ENCODE assay signal across 8 cellular contexts in genomic region chr17:48907713-48908046, GRCh38. TPM values are rescaled to one million over a fixed set of nuclear protein-coding genes. Genes with fewer than 3 reads are reported as not detected.
DNase-seq lines count a peak whose midpoint lies in the region; ATAC-seq, FAIRE-seq and TF ChIP-seq lines count a peak whose summit lies in the region.

No MANE protein-coding gene starts in this region.

- H4K20me1 ChIP-seq in keratinocyte (ENCODE audit: control insufficient read depth, extremely low read depth, insufficient read depth, low read length): no peaks in the 10 kb centered on the region

- H2AFZ ChIP-seq in keratinocyte (ENCODE audit: control insufficient read depth, low read length): peak overlapping the region; percentile 96

- H3K36me3 ChIP-seq in ES-I3 (ENCODE audit: insufficient read depth, low read length): peaks cover 24% of the 10 kb centered on the region
- H3K36me3 ChIP-seq in ascending aorta: peaks cover 0 to 11% of the 10 kb centered on the region in 2 donors
- peaks cover 8 to 14% of the 10 kb centered on the region in 2 experiments for H3K36me3 ChIP-seq in keratinocyte (ENCODE audit: control insufficient read depth in 2 of 2, extremely low read depth in 1 of 2, insufficient read depth in 2 of 2, low read length in 2 of 2)

- peaks cover 14% of the 10 kb centered on the region for H3K4me1 ChIP-seq in ES-I3 (ENCODE audit: insufficient read depth, low read length)
- H3K4me1 ChIP-seq in ascending aorta: peaks cover 0 to 24% of the 10 kb centered on the region in 2 donors
- peaks cover 17% of the 10 kb centered on the region for H3K4me1 ChIP-seq in keratinocyte (ENCODE audit: control insufficient read depth, extremely low read depth, insufficient read depth, low read length)

- FAIRE-seq in keratinocyte (lab: Jason Lieb, UNC): no peak

- DNase-seq in Kasumi-1 (lab: John Stamatoyannopoulos, UW) (peak; percentile 70 to 89), ascending aorta (ENCODE audit: low spot score in 2 of 2) (no peak), keratinocyte (ENCODE audit: low read depth, low spot score) (no peak), stromal cell of bone marrow (ENCODE audit: low read depth) (peak; percentile 45), pons (ENCODE audit: low spot score) (no peak), EL (no peak)

- no peak for ATAC-seq in GM21723 (IDR thresholded peaks at IDR 0.05; ENCODE audit: unreplicated experiment)

- no peaks in the 10 kb centered on the region for H3K9me3 ChIP-seq in ES-I3 (ENCODE audit: control insufficient read depth, insufficient read depth, low read length)
- H3K9me3 ChIP-seq in ascending aorta: no peaks in the 10 kb centered on the region
- H3K9me3 ChIP-seq in keratinocyte (ENCODE audit: control insufficient read depth, low read depth, low read length): no peaks in the 10 kb centered on the region

- H3K27ac ChIP-seq in ascending aorta: peak overlapping the region; percentile 86 to 96
- H3K27ac ChIP-seq in keratinocyte (ENCODE audit: control insufficient read depth, insufficient read depth, low read length): peak overlapping the region; percentile 97

- intact Hi-C loops in ascending aorta (cut with DNase I): loop anchor here (1.0 to 2.0 kb wide), 2 partner anchors 15 to 37 kb away; partner anchors contain the start of genes ATP5MC1 and SNF8

- H3K9me1 ChIP-seq in keratinocyte (ENCODE audit: control insufficient read depth, extremely low read depth, insufficient read depth, low read length): no peaks in the 10 kb centered on the region

- H3K4me2 ChIP-seq in keratinocyte (ENCODE audit: control insufficient read depth, extremely low read depth, insufficient read depth, low read depth, low read length): peak overlapping the region; percentile 76

- H3K4me3 ChIP-seq in ascending aorta: peak overlapping the region; percentile 75 to 99
- peak overlapping the region; percentile 68 to 78 (median 76) for H3K4me3 ChIP-seq in keratinocyte (ENCODE audit: control insufficient read depth in 2 of 3, extremely low read depth in 1 of 3, insufficient read depth in 2 of 3, low read depth in 1 of 3, low read length in 3 of 3)

- peaks cover 37% of the 10 kb centered on the region for H3K79me2 ChIP-seq in keratinocyte (ENCODE audit: control insufficient read depth, insufficient read depth, low read length)

- dilution Hi-C loops in keratinocyte (cut with MboI; ENCODE audit: extremely low pct_ligation_motif_present, low sequenced_read_pairs): no loop called here

- no peaks in the 10 kb centered on the region for H3K27me3 ChIP-seq in ascending aorta
- no peaks in the 10 kb centered on the region for H3K27me3 ChIP-seq in keratinocyte (ENCODE audit: control insufficient read depth, extremely low read depth, insufficient read depth, low read length)

- H3K9ac ChIP-seq in ES-I3 (ENCODE audit: low read depth, low read length): peak overlapping the region; percentile 55
- H3K9ac ChIP-seq in keratinocyte (ENCODE audit: control insufficient read depth, extremely low read depth, insufficient read depth, low read length): peak overlapping the region; percentile 91

- TF ChIP-seq CTCF in ascending aorta (IDR thresholded peaks at IDR 0.05) (no peak), keratinocyte (optimal IDR thresholded peaks at IDR 0.05 in 1 of 3, IDR thresholded peaks at IDR 0.05 in 1 of 3, conservative IDR thresholded peaks at IDR 0.05 in 1 of 3; ENCODE audit: extremely low read depth in 1 of 3, insufficient read depth in 2 of 3, low read length in 3 of 3) (no peak)

RNA-seq across cellular contexts. Expression of gene UBE2Z, which starts 0.5 kb away (rescaled TPM):
- 68.8 TPM for total RNA-seq in ascending aorta
- 132 to 163 TPM (median 140 TPM) in 3 replicates for polyA plus RNA-seq in keratinocyte
- 88.0 TPM for polyA plus RNA-seq in keratinocyte (2011; ENCODE audit: low read depth)
- 139 and 170 TPM in 2 replicates for polyA plus RNA-seq in keratinocyte (2011; cell fraction: cytosol; rRNA removed)
- 191 and 193 TPM in 2 replicates for polyA plus RNA-seq in keratinocyte (2011; cell fraction: nucleus; rRNA removed)
- 85.9 and 89.9 TPM in 2 replicates for polyA plus RNA-seq in keratinocyte (2012; ENCODE audit: low replicate concordance)
- polyA minus RNA-seq in keratinocyte: 113 to 192 TPM (median 147 TPM) in 3 replicates
- 125 TPM for polyA minus RNA-seq in keratinocyte (2011; cell fraction: cytosol; rRNA and poly(A)+ RNA removed)
- 89.7 and 127 TPM in 2 replicates for polyA minus RNA-seq in keratinocyte (2011; cell fraction: nucleus; rRNA and poly(A)+ RNA removed)

RNA-seq across cellular contexts. Expression of gene ATP5MC1, which starts 15.1 kb away (rescaled TPM):
- total RNA-seq in ascending aorta: 173 TPM
- polyA plus RNA-seq in keratinocyte: 299 to 434 TPM (median 355 TPM) in 3 replicates
- 9.0 TPM for polyA plus RNA-seq in keratinocyte (2011; ENCODE audit: low read depth)
- 265 TPM in 2 replicates for polyA plus RNA-seq in keratinocyte (2011; cell fraction: cytosol; rRNA removed)
- polyA plus RNA-seq in keratinocyte (2011; cell fraction: nucleus; rRNA removed): 146 and 163 TPM in 2 replicates
- polyA plus RNA-seq in keratinocyte (2012; ENCODE audit: low replicate concordance): 162 and 277 TPM in 2 replicates
- polyA minus RNA-seq in keratinocyte: 129 to 194 TPM (median 166 TPM) in 3 replicates
- 106 TPM for polyA minus RNA-seq in keratinocyte (2011; cell fraction: cytosol; rRNA and poly(A)+ RNA removed)
- 26.8 and 28.2 TPM in 2 replicates for polyA minus RNA-seq in keratinocyte (2011; cell fraction: nucleus; rRNA and poly(A)+ RNA removed)

RNA-seq across cellular contexts. Expression of gene SNF8, which starts 37.0 kb away (rescaled TPM):
- total RNA-seq in ascending aorta: 36.5 TPM
- polyA plus RNA-seq in keratinocyte: 72.4 to 94.9 TPM (median 90.5 TPM) in 3 replicates
- 45.5 TPM for polyA plus RNA-seq in keratinocyte (2011; ENCODE audit: low read depth)
- 76.9 and 100 TPM in 2 replicates for polyA plus RNA-seq in keratinocyte (2011; cell fraction: cytosol; rRNA removed)
- polyA plus RNA-seq in keratinocyte (2011; cell fraction: nucleus; rRNA removed): 47.3 and 48.1 TPM in 2 replicates
- 39.4 and 97.8 TPM in 2 replicates for polyA plus RNA-seq in keratinocyte (2012; ENCODE audit: low replicate concordance)
- polyA minus RNA-seq in keratinocyte: 37.1 to 63.0 TPM (median 57.4 TPM) in 3 replicates
- polyA minus RNA-seq in keratinocyte (2011; cell fraction: cytosol; rRNA and poly(A)+ RNA removed): 45.3 TPM
- polyA minus RNA-seq in keratinocyte (2011; cell fraction: nucleus; rRNA and poly(A)+ RNA removed): 9.9 and 16.8 TPM in 2 replicates

Comparison
In these comparisons a context has a peak if more than half of its experiments do, and no peak if none do; other contexts are left out.
1. DNase-seq: peak in Kasumi-1 (2 of 2) and stromal cell of bone marrow (single experiment); none in ascending aorta (0 of 2), keratinocyte (single experiment), pons (single experiment) and EL (single experiment).